Comparison of ENCODE assay signal across 22 cellular contexts in genomic region chr4:68797618-68798017, GRCh38. TPM values are rescaled to one million over a fixed set of nuclear protein-coding genes. Genes with fewer than 3 reads are reported as not detected.
A peak's percentile ranks its signal among the peaks of the same experiment; 100 is the strongest.
DNase-seq lines count a peak whose midpoint lies in the region; ATAC-seq and TF ChIP-seq lines count a peak whose summit lies in the region.
"Had no signal": no experiment of that assay in that cellular context is flagged by ENCODE, and none has a peak within 500 bp of the region (broad histone marks: within the 10 kb centered on the region; RNA-seq: fewer than 3 reads in every experiment).

No MANE protein-coding gene starts in this region.

- no peak for TF ChIP-seq CTCF in astrocyte of the cerebellum (IDR thresholded peaks at IDR 0.05; ENCODE audit: low read depth, low read length, missing control alignments)
- no peak for TF ChIP-seq CTCF in smooth muscle cell (IDR thresholded peaks at IDR 0.05; ENCODE audit: borderline replicate concordance, insufficient read depth, poor library complexity, severe bottlenecking)
- no peak for TF ChIP-seq CTCF in natural killer cell (IDR thresholded peaks at IDR 0.05)

- peak overlapping the region; percentile 78 for H2AFZ ChIP-seq in smooth muscle cell (ENCODE audit: low read depth)

- H3K79me2 ChIP-seq in smooth muscle cell (ENCODE audit: low read depth): no peaks in the 10 kb centered on the region

- intact Hi-C loops in natural killer cell (cut with micrococcal nuclease) (no loop called here), cardiac septum (cut with DNase I) (no loop called here)

- no peaks in the 10 kb centered on the region for H3K36me3 ChIP-seq in smooth muscle cell (ENCODE audit: low read depth)
- H3K36me3 ChIP-seq: MG63 had no signal

- peak; percentile 86 for ATAC-seq in left lobe of liver
- ATAC-seq in natural killer cell: no peak
- ATAC-seq in activated T-cell treated with anti-CD3 and anti-CD28 coated beads, Interleukin-2, amount 50 U/mL, for 4 hours: no peak
- ATAC-seq: T-cell had no signal

- peaks cover under 1 to 14% of the 10 kb centered on the region in 2 donors for H3K9me3 Mint-ChIP-seq in natural killer cell
- H3K9me3 Mint-ChIP-seq in activated T-cell treated with anti-CD3 and anti-CD28 coated beads, Interleukin-2, amount 50 U/mL, for 4 hours: no peaks in the 10 kb centered on the region
- H3K9me3 Mint-ChIP-seq: T-cell had no signal

- H3K27me3 Mint-ChIP-seq in natural killer cell (ENCODE audit: low read depth in 2 of 2): no peaks in the 10 kb centered on the region
- H3K27me3 Mint-ChIP-seq in activated T-cell treated with anti-CD3 and anti-CD28 coated beads, Interleukin-2, amount 50 U/mL, for 4 hours (ENCODE audit: low read depth): no peaks in the 10 kb centered on the region
- H3K27me3 Mint-ChIP-seq: T-cell had no signal

- H3F3A ChIP-seq in smooth muscle cell (ENCODE audit: low read depth): no peaks in the 10 kb centered on the region

- H3K9ac ChIP-seq in smooth muscle cell (ENCODE audit: low read depth): no peak overlapping the region
- H3K9ac ChIP-seq: SK-N-SH had no signal

- no peaks in the 10 kb centered on the region for H3K27me3 ChIP-seq in smooth muscle cell (ENCODE audit: low read depth)
- H3K27me3 ChIP-seq: MG63 had no signal

- H3K4me2 ChIP-seq in smooth muscle cell: no peak overlapping the region
- H3K4me2 ChIP-seq: SK-N-SH had no signal

- H3K36me3 Mint-ChIP-seq in natural killer cell: no peaks in the 10 kb centered on the region
- no peaks in the 10 kb centered on the region for H3K36me3 Mint-ChIP-seq in activated T-cell treated with anti-CD3 and anti-CD28 coated beads, Interleukin-2, amount 50 U/mL, for 4 hours (ENCODE audit: insufficient read depth)
- H3K36me3 Mint-ChIP-seq: T-cell had no signal

- H4K20me1 ChIP-seq in smooth muscle cell (ENCODE audit: low read depth): no peaks in the 10 kb centered on the region

- H3K9me3 ChIP-seq in smooth muscle cell (replicated peaks; ENCODE audit: low read depth): no peaks in the 10 kb centered on the region
- H3K9me3 ChIP-seq: MG63, SK-N-SH had no signal

- in situ Hi-C loops in astrocyte of the cerebellum (cut with HindIII; ENCODE audit: low sequenced_read_pairs): no loop called here

- H3K27ac ChIP-seq in smooth muscle cell (ENCODE audit: low read depth): no peak overlapping the region
- H3K27ac ChIP-seq: C4-2B had no signal

- no peaks in the 10 kb centered on the region for H3K4me1 Mint-ChIP-seq in natural killer cell
- no peaks in the 10 kb centered on the region for H3K4me1 Mint-ChIP-seq in activated T-cell treated with anti-CD3 and anti-CD28 coated beads, Interleukin-2, amount 50 U/mL, for 4 hours (ENCODE audit: low read depth)
- H3K4me1 Mint-ChIP-seq: T-cell had no signal

- H3K4me3 ChIP-seq in astrocyte of the cerebellum (ENCODE audit: low read depth, low read length): no peak overlapping the region
- H3K4me3 ChIP-seq in smooth muscle cell: no peak overlapping the region
- H3K4me3 ChIP-seq: MG63 had no signal

- H3K27ac Mint-ChIP-seq in natural killer cell: no peak overlapping the region
- H3K27ac Mint-ChIP-seq: T-cell had no signal

- WGBS in smooth muscle cell (ENCODE audit: low lambda C conversion rate): 33% methylated on average over 3 of the region's 3 CpGs

- peak; percentile 2 to 52 for DNase-seq in NCI-H526 (lab: John Stamatoyannopoulos, UW)
- peak; percentile 0 for DNase-seq in astrocyte of the cerebellum (ENCODE audit: low read depth)
- DNase-seq in left lobe of liver (ENCODE audit: low spot score): no peak
- no peak for DNase-seq in smooth muscle cell (lab: John Stamatoyannopoulos, UW; ENCODE audit: unreplicated experiment)
- DNase-seq in natural killer cell: no peak
- no peak for DNase-seq in cardiac septum (ENCODE audit: low spot score)
- DNase-seq in activated T-cell treated with anti-CD3 and anti-CD28 coated beads, Interleukin-2, amount 50 U/mL, for 4 hours: no peak
- DNase-seq: AML-193, GOT3, IMR-90, MG63, NCI-H1092, NCI-H1436 treated with DMSO at 0.1 percent for 48 hours, NCI-H2029 treated with DMSO at 0.1 percent for 48 hours, NCI-H446 treated with DMSO at 0.1 percent for 48 hours, NCI-H774, OCI-M1, SHP77, SK-N-SH, T-cell had no signal

- H3K4me3 Mint-ChIP-seq in natural killer cell: no peak overlapping the region
- H3K4me3 Mint-ChIP-seq in activated T-cell treated with anti-CD3 and anti-CD28 coated beads, Interleukin-2, amount 50 U/mL, for 4 hours: no peak overlapping the region
- H3K4me3 Mint-ChIP-seq: T-cell had no signal

- H3K4me1 ChIP-seq in smooth muscle cell (ENCODE audit: low read depth): no peaks in the 10 kb centered on the region

RNA-seq across cellular contexts. Expression of gene UGT2B10, which starts 18.2 kb away (rescaled TPM):
- total RNA-seq in left lobe of liver (290 TPM), smooth muscle cell (not detected in 2 replicates), natural killer cell (not detected), cardiac septum (not detected)
- not detected in 2 replicates for polyA plus RNA-seq in smooth muscle cell
- total RNA-seq in activated T-cell treated with anti-CD3 and anti-CD28 coated beads, Interleukin-2, amount 50 U/mL, for 4 hours: not detected
- total RNA-seq: IMR-90, RPMI7951 had no signal
- polyA plus RNA-seq: IMR-90, SK-N-SH had no signal

Comparison
In these comparisons a context has a peak if more than half of its experiments do, and no peak if none do; other contexts are left out.
1. DNase-seq: peak in NCI-H526 (2 of 2) and astrocyte of the cerebellum (single experiment); none in left lobe of liver (single experiment), smooth muscle cell (single experiment), natural killer cell (single experiment), cardiac septum (single experiment) and activated T-cell treated with anti-CD3 and anti-CD28 coated beads, Interleukin-2, amount 50 U/mL, for 4 hours (single experiment).
2. RNA of gene UGT2B10, which starts 18.2 kb away (total RNA-seq): 290 TPM in left lobe of liver (single experiment); not detected in activated T-cell treated with anti-CD3 and anti-CD28 coated beads, Interleukin-2, amount 50 U/mL, for 4 hours, not detected in smooth muscle cell, not detected in natural killer cell and not detected in cardiac septum (single experiment); every median in the first group is over 100 times any median in the second.